Comparison of ENCODE assay signal across 9 cellular contexts in genomic region chr10:80487791-80488538, GRCh38. TPM values are rescaled to one million over a fixed set of nuclear protein-coding genes. Genes with fewer than 3 reads are reported as not detected.
DNase-seq lines count a peak whose midpoint lies in the region; ATAC-seq, FAIRE-seq and TF ChIP-seq lines count a peak whose summit lies in the region.
"Had no signal": no experiment of that assay in that cellular context is flagged by ENCODE, and none has a peak within 500 bp of the region (broad histone marks: within the 10 kb centered on the region; RNA-seq: fewer than 3 reads in every experiment).

No MANE protein-coding gene starts in this region.

- H3K4me2 ChIP-seq in GM12878 (ENCODE audit: control insufficient read depth, insufficient read depth) (no peak overlapping the region), neuronal stem cell (ENCODE audit: insufficient read depth, low read length, poor library complexity, severe bottlenecking) (no peak overlapping the region)

- in situ Hi-C loops in GM12878 (cut with MboI): no loop called here

- no peaks in the 10 kb centered on the region for H3K27me3 Mint-ChIP-seq in T-helper 2 cell treated with Interferon-gamma antibody and Interleukin-4, amounts not matched to agents 5 μg/mL and 100 μg/mL, for 36 hours (ENCODE audit: low read depth)

- intact Hi-C loops in GM12878 (cut with micrococcal nuclease; ENCODE audit: unreplicated experiment): no loop called here
- intact Hi-C loops in esophagus muscularis mucosa (cut with DNase I): no loop called here

- H3K27ac ChIP-seq in GM12878 (ENCODE audit: control insufficient read depth, insufficient read depth) (no peak overlapping the region), neuronal stem cell (replicated peaks; ENCODE audit: low read length) (no peak overlapping the region), esophagus muscularis mucosa (replicated peaks in 1 of 4) (no peak overlapping the region)
- H3K27ac ChIP-seq: vagina had no signal

- H3K9me3 ChIP-seq in GM12878 (replicated peaks; ENCODE audit: control insufficient read depth, insufficient read depth, low read length): no peaks in the 10 kb centered on the region
- H3K9me3 ChIP-seq in neuronal stem cell (replicated peaks in 1 of 2; ENCODE audit: control insufficient read depth in 2 of 2, insufficient read depth in 1 of 2, low read depth in 1 of 2, low read length in 2 of 2): peaks cover 0 to 2% of the 10 kb centered on the region in 2 donors
- H3K9me3 ChIP-seq in esophagus muscularis mucosa: no peaks in the 10 kb centered on the region
- H3K9me3 ChIP-seq: vagina had no signal

- RAD21 ChIA-PET in GM12878 (lab: Charles Lee; ENCODE audit: unreplicated experiment): interaction anchor here (1.1 kb wide), 1 partner anchor 16 kb away, joined by 3 read pairs; no protein-coding TSS in a partner anchor

- H3K18ac ChIP-seq in neuronal stem cell (ENCODE audit: low read length): peak overlapping the region; percentile 46

- no peak overlapping the region for H4K8ac ChIP-seq in neuronal stem cell (ENCODE audit: low read depth, low read length)

- CTCF ChIA-PET in GM12878 (lab: Yijun Ruan, JAX): interaction anchor here (1.1 kb wide), 3 partner anchors 17 to 43 kb away, joined by 3 read pairs; no protein-coding TSS in a partner anchor

- no peak overlapping the region for H2BK12ac ChIP-seq in neuronal stem cell (ENCODE audit: low read length)

- H3K79me2 ChIP-seq in GM12878 (ENCODE audit: control insufficient read depth, insufficient read depth, low read length): peaks cover 25% of the 10 kb centered on the region

- TF ChIP-seq CTCF in GM12878 (IDR thresholded peaks at IDR 0.05 in 2 of 3, conservative IDR thresholded peaks at IDR 0.05 in 1 of 3; ENCODE audit: control insufficient read depth in 2 of 3, extremely low read depth in 1 of 3, insufficient read depth in 1 of 3, low read depth in 3 of 3, low read length in 3 of 3): no peak
- no peak for TF ChIP-seq CTCF in esophagus muscularis mucosa (IDR thresholded peaks at IDR 0.05)

- H3K79me1 ChIP-seq in neuronal stem cell (ENCODE audit: low read depth, low read length): peaks cover 18% of the 10 kb centered on the region

- H2BK15ac ChIP-seq in neuronal stem cell (ENCODE audit: low read length): no peak overlapping the region

- H3K36me3 ChIP-seq in GM12878 (ENCODE audit: control insufficient read depth in 2 of 2, insufficient read depth in 2 of 2, low read length in 1 of 2) (peaks cover 5 to 16% of the 10 kb centered on the region in 2 experiments; a peak in 2 of 4 replicates), neuronal stem cell (replicated peaks in 1 of 2; ENCODE audit: control insufficient read depth in 2 of 2, insufficient read depth in 2 of 2, low read length in 2 of 2) (peaks cover 27 to 57% of the 10 kb centered on the region in 2 donors), esophagus muscularis mucosa (peaks cover 0 to 39% (median 24%) of the 10 kb centered on the region in 4 donors)

- no peak overlapping the region for H3K4ac ChIP-seq in neuronal stem cell (ENCODE audit: low read length)

- TF ChIP-seq RAD21 in GM12878 (IDR thresholded peaks at IDR 0.05; ENCODE audit: insufficient read depth, low read depth, low read length): no peak

- no peak overlapping the region for H3K14ac ChIP-seq in neuronal stem cell (ENCODE audit: low read length)

- no peaks in the 10 kb centered on the region for H4K20me1 ChIP-seq in GM12878 (ENCODE audit: control insufficient read depth, insufficient read depth)

- TF ChIP-seq POLR2A in GM12878 (IDR thresholded peaks at IDR 0.05; ENCODE audit: low read depth, low read length) (no peak), esophagus muscularis mucosa (IDR thresholded peaks at IDR 0.05; ENCODE audit: low read depth) (no peak)

- no peak overlapping the region for H3K23ac ChIP-seq in neuronal stem cell (ENCODE audit: low read depth, low read length, poor library complexity)

- H3K27ac Mint-ChIP-seq in T-helper 2 cell treated with Interferon-gamma antibody and Interleukin-4, amounts not matched to agents 5 μg/mL and 100 μg/mL, for 36 hours: peak overlapping the region; percentile 87

- DNase-seq in GF-D8 (lab: John Stamatoyannopoulos, UW): peak; percentile 91
- DNase-seq in T-helper 2 cell treated with Interferon-gamma antibody and Interleukin-4, amounts not matched to agents 5 μg/mL and 100 μg/mL, for 36 hours (ENCODE audit: low spot score): peak; percentile 56
- no peak for DNase-seq in GM12878 (ENCODE audit: low read depth, low spot score)
- DNase-seq in neuronal stem cell (ENCODE audit: low spot score): no peak
- no peak for DNase-seq in NCI-H226
- DNase-seq in esophagus muscularis mucosa (ENCODE audit: extremely low spot score): no peak
- DNase-seq in SW480 (ENCODE audit: low spot score): no peak

- peaks cover 88% of the 10 kb centered on the region for H3K4me1 Mint-ChIP-seq in T-helper 2 cell treated with Interferon-gamma antibody and Interleukin-4, amounts not matched to agents 5 μg/mL and 100 μg/mL, for 36 hours (ENCODE audit: low read depth)

- TF ChIP-seq EP300 in GM12878 (IDR thresholded peaks at IDR 0.05; ENCODE audit: borderline replicate concordance in 1 of 2, control insufficient read depth in 1 of 2, low read depth in 2 of 2, low read length in 2 of 2): no peak
- TF ChIP-seq EP300 in esophagus muscularis mucosa (IDR thresholded peaks at IDR 0.05): no peak

- POLR2A ChIA-PET in GM12878 (lab: Charles Lee): interaction anchor here (1.9 kb wide), 1 partner anchor 16 kb away, joined by 10 read pairs; no protein-coding TSS in a partner anchor

- no peak overlapping the region for H4K91ac ChIP-seq in neuronal stem cell (ENCODE audit: low read depth, low read length, poor library complexity)

- H3K4me3 Mint-ChIP-seq in T-helper 2 cell treated with Interferon-gamma antibody and Interleukin-4, amounts not matched to agents 5 μg/mL and 100 μg/mL, for 36 hours: peak overlapping the region; percentile 86

- H3K36me3 Mint-ChIP-seq in T-helper 2 cell treated with Interferon-gamma antibody and Interleukin-4, amounts not matched to agents 5 μg/mL and 100 μg/mL, for 36 hours (ENCODE audit: low read depth): peaks cover 70% of the 10 kb centered on the region

- H3K4me1 ChIP-seq in GM12878 (ENCODE audit: control insufficient read depth, insufficient read depth, low read length): peaks cover 16% of the 10 kb centered on the region
- peaks cover 17 to 28% of the 10 kb centered on the region in 2 donors for H3K4me1 ChIP-seq in neuronal stem cell (ENCODE audit: control insufficient read depth in 2 of 2, insufficient read depth in 1 of 2, low read depth in 1 of 2, low read length in 2 of 2)
- H3K4me1 ChIP-seq in esophagus muscularis mucosa: peaks cover 60 to 71% (median 69%) of the 10 kb centered on the region in 4 donors

- H3K9me3 Mint-ChIP-seq in T-helper 2 cell treated with Interferon-gamma antibody and Interleukin-4, amounts not matched to agents 5 μg/mL and 100 μg/mL, for 36 hours: no peaks in the 10 kb centered on the region

- no peak overlapping the region for H2AFZ ChIP-seq in GM12878 (ENCODE audit: control insufficient read depth, low read depth, low read length)
- no peak overlapping the region for H2AFZ ChIP-seq in neuronal stem cell (ENCODE audit: low read length)

- ATAC-seq in GM12878 (no peak), GM18861 (IDR thresholded peaks at IDR 0.05; ENCODE audit: unreplicated experiment) (no peak)

- 97% methylated on average over 13 of the region's 14 CpGs for WGBS in GM12878 (ENCODE audit: insufficient coverage, insufficient replicate concordance, low lambda C conversion rate, missing lambda C conversion rate)
- WGBS in neuronal stem cell (ENCODE audit: extremely low coverage in 2 of 2, insufficient read length in 2 of 2, insufficient replicate concordance in 1 of 2), 2 donors: no CpG with 5 or more reads among the region's 14 CpGs
- WGBS in esophagus muscularis mucosa: 82% methylated on average over 11 of the region's 14 CpGs

- H2BK120ac ChIP-seq in neuronal stem cell (ENCODE audit: low read depth, low read length): no peak overlapping the region

- H3K27me3 ChIP-seq in GM12878 (replicated peaks in 1 of 2; ENCODE audit: control insufficient read depth in 2 of 2, insufficient read depth in 2 of 2, low read length in 1 of 2) (no peaks in the 10 kb centered on the region), neuronal stem cell (ENCODE audit: control insufficient read depth in 3 of 3, insufficient read depth in 3 of 3, low read depth in 1 of 3, low read length in 3 of 3) (no peaks in the 10 kb centered on the region), esophagus muscularis mucosa (no peaks in the 10 kb centered on the region)
- H3K27me3 ChIP-seq: vagina had no signal

- BruUV-seq in GM12878 (replicated peaks; lab: Mats Ljungman, UMichigan): no TSS peak

- H2BK5ac ChIP-seq in neuronal stem cell (ENCODE audit: low read length): no peak overlapping the region

- SMC1A ChIA-PET in GM12878 (lab: Charles Lee; ENCODE audit: uncharacterized antibody, unreplicated experiment): interaction anchor here (0.6 to 2.0 kb wide), 3 partner anchors 13 to 54 kb away, joined by 3 to 6 read pairs (median 3); no protein-coding TSS in a partner anchor

- no peak overlapping the region for H3K4me3 ChIP-seq in GM12878
- H3K4me3 ChIP-seq in neuronal stem cell (ENCODE audit: low read length in 2 of 2): no peak overlapping the region
- no peak overlapping the region for H3K4me3 ChIP-seq in esophagus muscularis mucosa
- H3K4me3 ChIP-seq: vagina had no signal

- no peak for FAIRE-seq in GM12878 (lab: Jason Lieb, UNC)

- H3K9ac ChIP-seq in GM12878 (ENCODE audit: control insufficient read depth, insufficient read depth, low read length) (no peak overlapping the region), neuronal stem cell (ENCODE audit: low read depth, low read length, poor library complexity) (no peak overlapping the region)

- H2AK5ac ChIP-seq in neuronal stem cell (ENCODE audit: low read depth, low read length): no peak overlapping the region

RNA-seq across cellular contexts. Expression of gene TSPAN14, which starts 33.9 kb away (rescaled TPM):
- 100 and 110 TPM in 2 replicates for total RNA-seq in GM12878 (2013; cell fraction: nucleolus; rRNA removed)
- 12.5 and 13.3 TPM in 2 replicates for total RNA-seq in GM12878 (2014; rRNA removed)
- total RNA-seq in GM12878 (2014; rRNA removed; fragmentation: Illumina TruSeq; extraction: Trizol): 8.0 and 8.1 TPM in 2 replicates
- total RNA-seq in GM12878 (2021): 30.0 and 31.7 TPM in 2 replicates
- 7.3 TPM for polyA plus RNA-seq in GM12878 (2011; ENCODE audit: low read depth)
- polyA plus RNA-seq in GM12878 (2011; rRNA removed): 18.8 and 27.8 TPM in 2 replicates
- 31.9 and 34.2 TPM in 2 replicates for polyA plus RNA-seq in GM12878 (2011; cell fraction: cytosol; rRNA removed)
- 45.1 and 52.6 TPM in 2 replicates for polyA plus RNA-seq in GM12878 (2011; cell fraction: nucleus; rRNA removed)
- 11.9 and 19.2 TPM in 2 replicates for polyA plus RNA-seq in GM12878 (2012)
- polyA plus RNA-seq in GM12878 (2014; fragmentation: Illumina TruSeq; extraction: Trizol): 8.6 and 16.9 TPM in 2 replicates
- polyA plus RNA-seq in GM12878 (2014; fragmentation: Nextera tagmentation; extraction: Ambion mirVana): 1 to 10 TPM; 2.5 to 2.6 TPM
- polyA plus RNA-seq in GM12878 (2014; rRNA removed): 21.1 and 23.3 TPM in 2 replicates
- polyA plus RNA-seq in GM12878 (2016; fragmentation: Nextera tagmentation; extraction: Ambion mirVana): 10 to 100 TPM; 19.0 to 22.0 TPM
- 21.3 and 31.5 TPM in 2 replicates for polyA minus RNA-seq in GM12878 (2011; rRNA and poly(A)+ RNA removed)
- polyA minus RNA-seq in GM12878 (2011; cell fraction: cytosol; rRNA and poly(A)+ RNA removed): 8.9 and 10.2 TPM in 2 replicates
- polyA minus RNA-seq in GM12878 (2011; cell fraction: nucleus; rRNA and poly(A)+ RNA removed): 17.2 and 26.6 TPM in 2 replicates
- 80.2 TPM for polyA plus RNA-seq in neuronal stem cell (2013, experiment 1 of 2)
- polyA plus RNA-seq in neuronal stem cell (2013, experiment 2 of 2): 80.5 TPM
- total RNA-seq in esophagus muscularis mucosa: 10 to 100 TPM; 17.9 to 50.5 (median 38.4) TPM

RNA-seq across cellular contexts. Expression of gene SH2D4B, which starts 49.7 kb away (rescaled TPM):
- 1.2 TPM in 2 replicates for total RNA-seq in GM12878 (2013; cell fraction: nucleolus; rRNA removed)
- 0.05 and 0.06 TPM in 2 replicates for total RNA-seq in GM12878 (2014; rRNA removed)
- total RNA-seq in GM12878 (2014; rRNA removed; fragmentation: Illumina TruSeq; extraction: Trizol): not detected in 2 replicates
- 0.13 and 0.19 TPM in 2 replicates for total RNA-seq in GM12878 (2021)
- 0.07 TPM for polyA plus RNA-seq in GM12878 (2011; ENCODE audit: low read depth)
- 0.14 TPM in 2 replicates for polyA plus RNA-seq in GM12878 (2011; rRNA removed)
- polyA plus RNA-seq in GM12878 (2011; cell fraction: cytosol; rRNA removed): 0.08 and 0.09 TPM in 2 replicates
- 0.61 and 0.67 TPM in 2 replicates for polyA plus RNA-seq in GM12878 (2011; cell fraction: nucleus; rRNA removed)
- 0.05 and 0.13 TPM in 2 replicates for polyA plus RNA-seq in GM12878 (2012)
- polyA plus RNA-seq in GM12878 (2014; fragmentation: Illumina TruSeq; extraction: Trizol): not detected in 2 replicates
- polyA plus RNA-seq in GM12878 (2014; fragmentation: Nextera tagmentation; extraction: Ambion mirVana): not detected
- polyA plus RNA-seq in GM12878 (2014; rRNA removed): 0.04 TPM in 1 of 2 replicates, not detected in the other
- under 1 TPM in 1 of 2 experiments, not detected in 1; 0.21 TPM for polyA plus RNA-seq in GM12878 (2016; fragmentation: Nextera tagmentation; extraction: Ambion mirVana)
- 0.29 and 0.52 TPM in 2 replicates for polyA minus RNA-seq in GM12878 (2011; rRNA and poly(A)+ RNA removed)
- 0.67 TPM in 1 of 2 replicates, not detected in the other for polyA minus RNA-seq in GM12878 (2011; cell fraction: cytosol; rRNA and poly(A)+ RNA removed)
- 0.85 and 0.86 TPM in 2 replicates for polyA minus RNA-seq in GM12878 (2011; cell fraction: nucleus; rRNA and poly(A)+ RNA removed)
- polyA plus RNA-seq in neuronal stem cell (2013, experiment 1 of 2): 0.04 TPM
- polyA plus RNA-seq in neuronal stem cell (2013, experiment 2 of 2): 0.04 TPM
- under 1 TPM in 2 of 4 donors, not detected in 2; 0.26 to 0.42 TPM for total RNA-seq in esophagus muscularis mucosa
- total RNA-seq: vagina had no signal

Comparison
In these comparisons a context has a peak if more than half of its experiments do, and no peak if none do; other contexts are left out.
1. DNase-seq: peak in GF-D8 (single experiment) and T-helper 2 cell treated with Interferon-gamma antibody and Interleukin-4, amounts not matched to agents 5 μg/mL and 100 μg/mL, for 36 hours (single experiment); none in GM12878 (single experiment), neuronal stem cell (single experiment), NCI-H226 (single experiment), esophagus muscularis mucosa (single experiment) and SW480 (single experiment).